In the genomic region with DNA sequence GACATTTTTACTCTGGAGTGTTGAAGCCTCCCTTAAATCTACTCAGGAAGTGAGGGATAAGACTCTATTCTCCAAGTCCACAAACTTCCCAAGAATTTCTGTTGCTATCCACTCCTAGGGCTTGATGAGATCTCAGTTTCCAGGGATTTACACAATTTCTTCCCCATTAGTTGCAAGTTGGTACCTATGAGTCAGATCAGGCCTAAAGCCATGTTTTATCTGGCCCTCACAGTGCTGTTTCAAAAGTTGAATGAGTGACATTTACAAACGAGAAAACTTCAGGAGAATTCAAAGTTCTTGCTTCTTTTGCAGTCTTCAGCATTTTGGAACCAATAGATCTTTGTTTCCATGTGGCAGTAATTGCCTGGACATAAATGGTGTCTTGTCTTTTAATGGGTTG, we compare ENCODE assay signal across 24 cellular contexts.
"Had no signal": no experiment of that assay in that cellular context is flagged by ENCODE, and none has a peak within 500 bp of the region (broad histone marks: within the 10 kb centered on the region; RNA-seq: fewer than 3 reads in every experiment).

No MANE protein-coding gene starts in this region.

- ATAC-seq: foreskin keratinocyte, WTC11 had no signal

- H3K4me1 ChIP-seq: esophagus muscularis mucosa, foreskin keratinocyte, sigmoid colon, tibial nerve, uterus had no signal

- H3K9me3 ChIP-seq: esophagus muscularis mucosa, sigmoid colon, tibial nerve, uterus had no signal

- H3K4me3 Mint-ChIP-seq: activated CD4-positive, alpha-beta memory T cell treated with anti-CD3 and anti-CD28 coated beads for 36 hours; activated naive CD8-positive, alpha-beta T cell treated with anti-CD3 and anti-CD28 coated beads, Interleukin-2, amount 10 ng/mL, durations not matched to agents 7 days and 5 days; activated T-helper 1 cell treated with anti-CD3 and anti-CD28 coated beads, Interleukin-12 subunit alpha, Interleukin-12 subunit beta, Interleukin-2, Interleukin-4 antibody, amounts not matched to agents 30 ng/mL and 10 ng/mL and 1 ng/mL, durations not matched to agents 14 hours and 24 hours and 36 hours; dendritic cell treated with granulocyte-macrophage colony-stimulating factor and Interleukin-4, amounts not matched to agents 40 ng/mL and 50 ng/mL, for 4 days; nephron progenitor cell; T-helper 2 cell treated with Interferon-gamma antibody and Interleukin-4, amounts not matched to agents 5 μg/mL and 100 μg/mL, for 36 hours; WTC11 had no signal

- H3K27me3 Mint-ChIP-seq: activated CD4-positive, alpha-beta memory T cell treated with anti-CD3 and anti-CD28 coated beads for 36 hours; activated naive CD8-positive, alpha-beta T cell treated with anti-CD3 and anti-CD28 coated beads, Interleukin-2, amount 10 ng/mL, durations not matched to agents 7 days and 5 days; dendritic cell treated with granulocyte-macrophage colony-stimulating factor and Interleukin-4, amounts not matched to agents 40 ng/mL and 50 ng/mL, for 4 days had no signal

- H3K27me3 ChIP-seq: foreskin keratinocyte, sigmoid colon, tibial nerve had no signal

- H3K36me3 ChIP-seq: esophagus muscularis mucosa, sigmoid colon, tibial nerve, uterus had no signal

- H3K9me3 Mint-ChIP-seq: activated CD4-positive, alpha-beta memory T cell treated with anti-CD3 and anti-CD28 coated beads for 36 hours; activated naive CD8-positive, alpha-beta T cell treated with anti-CD3 and anti-CD28 coated beads, Interleukin-2, amount 10 ng/mL, durations not matched to agents 7 days and 5 days; activated T-helper 1 cell treated with anti-CD3 and anti-CD28 coated beads, Interleukin-12 subunit alpha, Interleukin-12 subunit beta, Interleukin-2, Interleukin-4 antibody, amounts not matched to agents 30 ng/mL and 10 ng/mL and 1 ng/mL, durations not matched to agents 14 hours and 24 hours and 36 hours; dendritic cell treated with granulocyte-macrophage colony-stimulating factor and Interleukin-4, amounts not matched to agents 40 ng/mL and 50 ng/mL, for 4 days; nephron progenitor cell; T-helper 2 cell treated with Interferon-gamma antibody and Interleukin-4, amounts not matched to agents 5 μg/mL and 100 μg/mL, for 36 hours; WTC11 had no signal

- H3K4me1 Mint-ChIP-seq: activated naive CD8-positive, alpha-beta T cell treated with anti-CD3 and anti-CD28 coated beads, Interleukin-2, amount 10 ng/mL, durations not matched to agents 7 days and 5 days; nephron progenitor cell had no signal

- H3K27ac Mint-ChIP-seq: activated CD4-positive, alpha-beta memory T cell treated with anti-CD3 and anti-CD28 coated beads for 36 hours; activated naive CD8-positive, alpha-beta T cell treated with anti-CD3 and anti-CD28 coated beads, Interleukin-2, amount 10 ng/mL, durations not matched to agents 7 days and 5 days; activated T-helper 1 cell treated with anti-CD3 and anti-CD28 coated beads, Interleukin-12 subunit alpha, Interleukin-12 subunit beta, Interleukin-2, Interleukin-4 antibody, amounts not matched to agents 30 ng/mL and 10 ng/mL and 1 ng/mL, durations not matched to agents 14 hours and 24 hours and 36 hours; dendritic cell treated with granulocyte-macrophage colony-stimulating factor and Interleukin-4, amounts not matched to agents 40 ng/mL and 50 ng/mL, for 4 days; nephron progenitor cell; T-helper 2 cell treated with Interferon-gamma antibody and Interleukin-4, amounts not matched to agents 5 μg/mL and 100 μg/mL, for 36 hours; WTC11 had no signal

- H3K4me3 ChIP-seq: esophagus muscularis mucosa, lung, sigmoid colon, uterus had no signal

- H3K27ac ChIP-seq: esophagus muscularis mucosa, foreskin keratinocyte, sigmoid colon, tibial nerve, uterus had no signal

- DNase-seq: activated CD4-positive, alpha-beta memory T cell treated with anti-CD3 and anti-CD28 coated beads for 36 hours; activated CD4-positive, alpha-beta T cell treated with anti-CD3 and anti-CD28 coated beads for 4 hours; activated naive CD8-positive, alpha-beta T cell treated with anti-CD3 and anti-CD28 coated beads, Interleukin-2, amount 10 ng/mL, durations not matched to agents 7 days and 5 days; activated T-cell treated with anti-CD3 and anti-CD28 coated beads for 4 hours; anterior cingulate cortex; effector CD8-positive, alpha-beta T cell; foreskin keratinocyte; glutamatergic neuron; hippocampal formation; nephron progenitor cell; nucleus accumbens; sigmoid colon; stimulated activated CD8-positive, alpha-beta memory T cell treated with anti-CD3 and anti-CD28 coated beads, Interleukin-4, amount 100 ng/mL, for 48 hours; stimulated activated naive CD4-positive, alpha-beta T cell; uterus had no signal

- FAIRE-seq: keratinocyte, TTC549 had no signal

- H3K36me3 Mint-ChIP-seq: activated CD4-positive, alpha-beta memory T cell treated with anti-CD3 and anti-CD28 coated beads for 36 hours; activated naive CD8-positive, alpha-beta T cell treated with anti-CD3 and anti-CD28 coated beads, Interleukin-2, amount 10 ng/mL, durations not matched to agents 7 days and 5 days; WTC11 had no signal
